ENCODE assay signal across 1 cellular context in the genomic region with DNA sequence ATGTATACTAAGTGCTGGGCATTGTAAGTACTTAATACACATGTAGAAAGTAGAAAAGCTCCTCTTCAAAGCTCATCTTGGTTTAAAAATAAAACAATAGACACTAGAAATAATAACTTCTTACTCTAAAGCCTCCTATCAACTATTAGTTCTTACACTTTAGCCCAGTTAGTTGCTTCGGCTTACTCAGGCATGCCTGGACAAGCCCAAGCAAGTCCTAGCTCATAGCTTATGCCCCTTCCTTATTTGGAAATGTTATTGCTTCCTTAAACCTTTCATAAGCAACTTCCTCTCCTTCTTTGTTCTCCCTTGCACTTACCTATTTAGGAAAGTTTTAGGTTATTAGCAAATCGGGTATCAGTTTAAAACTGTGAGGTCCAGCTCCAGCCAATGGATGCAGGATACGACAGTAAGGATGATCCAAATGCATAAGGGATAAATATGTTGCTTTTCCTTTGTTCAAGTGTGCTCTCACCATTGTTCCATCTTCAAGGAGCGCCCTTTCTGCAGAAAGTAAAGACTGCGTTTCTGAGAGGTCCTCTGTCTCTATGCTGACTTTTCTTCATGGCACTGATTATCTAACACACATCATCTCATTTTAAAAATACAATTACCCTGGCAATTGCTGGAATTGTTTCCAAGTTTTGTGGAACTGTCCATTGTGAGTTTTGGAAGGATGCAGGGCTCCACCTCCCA.
TF ChIP-seq lines count a peak whose summit lies in the region.

No MANE protein-coding gene starts in this region.

TF ChIP-seq in GM12878, 131 proteins besides CTCF, POLR2A, EP300 and RAD21:
- TF ChIP-seq, protein P1, sequence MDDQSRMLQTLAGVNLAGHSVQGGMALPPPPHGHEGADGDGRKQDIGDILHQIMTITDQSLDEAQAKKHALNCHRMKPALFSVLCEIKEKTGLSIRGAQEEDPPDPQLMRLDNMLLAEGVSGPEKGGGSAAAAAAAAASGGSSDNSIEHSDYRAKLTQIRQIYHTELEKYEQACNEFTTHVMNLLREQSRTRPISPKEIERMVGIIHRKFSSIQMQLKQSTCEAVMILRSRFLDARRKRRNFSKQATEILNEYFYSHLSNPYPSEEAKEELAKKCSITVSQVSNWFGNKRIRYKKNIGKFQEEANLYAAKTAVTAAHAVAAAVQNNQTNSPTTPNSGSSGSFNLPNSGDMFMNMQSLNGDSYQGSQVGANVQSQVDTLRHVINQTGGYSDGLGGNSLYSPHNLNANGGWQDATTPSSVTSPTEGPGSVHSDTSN (IDR thresholded peaks at IDR 0.05; ENCODE audit: insufficient replicate concordance, low read depth, low read length), result no peak
- TF ChIP-seq, protein P2, sequence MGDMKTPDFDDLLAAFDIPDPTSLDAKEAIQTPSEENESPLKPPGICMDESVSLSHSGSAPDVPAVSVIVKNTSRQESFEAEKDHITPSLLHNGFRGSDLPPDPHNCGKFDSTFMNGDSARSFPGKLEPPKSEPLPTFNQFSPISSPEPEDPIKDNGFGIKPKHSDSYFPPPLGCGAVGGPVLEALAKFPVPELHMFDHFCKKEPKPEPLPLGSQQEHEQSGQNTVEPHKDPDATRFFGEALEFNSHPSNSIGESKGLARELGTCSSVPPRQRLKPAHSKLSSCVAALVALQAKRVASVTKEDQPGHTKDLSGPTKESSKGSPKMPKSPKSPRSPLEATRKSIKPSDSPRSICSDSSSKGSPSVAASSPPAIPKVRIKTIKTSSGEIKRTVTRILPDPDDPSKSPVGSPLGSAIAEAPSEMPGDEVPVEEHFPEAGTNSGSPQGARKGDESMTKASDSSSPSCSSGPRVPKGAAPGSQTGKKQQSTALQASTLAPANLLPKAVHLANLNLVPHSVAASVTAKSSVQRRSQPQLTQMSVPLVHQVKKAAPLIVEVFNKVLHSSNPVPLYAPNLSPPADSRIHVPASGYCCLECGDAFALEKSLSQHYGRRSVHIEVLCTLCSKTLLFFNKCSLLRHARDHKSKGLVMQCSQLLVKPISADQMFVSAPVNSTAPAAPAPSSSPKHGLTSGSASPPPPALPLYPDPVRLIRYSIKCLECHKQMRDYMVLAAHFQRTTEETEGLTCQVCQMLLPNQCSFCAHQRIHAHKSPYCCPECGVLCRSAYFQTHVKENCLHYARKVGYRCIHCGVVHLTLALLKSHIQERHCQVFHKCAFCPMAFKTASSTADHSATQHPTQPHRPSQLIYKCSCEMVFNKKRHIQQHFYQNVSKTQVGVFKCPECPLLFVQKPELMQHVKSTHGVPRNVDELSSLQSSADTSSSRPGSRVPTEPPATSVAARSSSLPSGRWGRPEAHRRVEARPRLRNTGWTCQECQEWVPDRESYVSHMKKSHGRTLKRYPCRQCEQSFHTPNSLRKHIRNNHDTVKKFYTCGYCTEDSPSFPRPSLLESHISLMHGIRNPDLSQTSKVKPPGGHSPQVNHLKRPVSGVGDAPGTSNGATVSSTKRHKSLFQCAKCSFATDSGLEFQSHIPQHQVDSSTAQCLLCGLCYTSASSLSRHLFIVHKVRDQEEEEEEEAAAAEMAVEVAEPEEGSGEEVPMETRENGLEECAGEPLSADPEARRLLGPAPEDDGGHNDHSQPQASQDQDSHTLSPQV (IDR thresholded peaks at IDR 0.05), result no peak
- TF ChIP-seq CBX5 (IDR thresholded peaks at IDR 0.05; ENCODE audit: low read depth), result 0 out of 2 replicates have a peak, but pooled peaks have one; percentile 56
- no peak for TF ChIP-seq EGR1 (IDR thresholded peaks at IDR 0.05; ENCODE audit: borderline replicate concordance in 1 of 2, low read depth in 2 of 2, low read length in 2 of 2)
- TF ChIP-seq, protein P3, sequence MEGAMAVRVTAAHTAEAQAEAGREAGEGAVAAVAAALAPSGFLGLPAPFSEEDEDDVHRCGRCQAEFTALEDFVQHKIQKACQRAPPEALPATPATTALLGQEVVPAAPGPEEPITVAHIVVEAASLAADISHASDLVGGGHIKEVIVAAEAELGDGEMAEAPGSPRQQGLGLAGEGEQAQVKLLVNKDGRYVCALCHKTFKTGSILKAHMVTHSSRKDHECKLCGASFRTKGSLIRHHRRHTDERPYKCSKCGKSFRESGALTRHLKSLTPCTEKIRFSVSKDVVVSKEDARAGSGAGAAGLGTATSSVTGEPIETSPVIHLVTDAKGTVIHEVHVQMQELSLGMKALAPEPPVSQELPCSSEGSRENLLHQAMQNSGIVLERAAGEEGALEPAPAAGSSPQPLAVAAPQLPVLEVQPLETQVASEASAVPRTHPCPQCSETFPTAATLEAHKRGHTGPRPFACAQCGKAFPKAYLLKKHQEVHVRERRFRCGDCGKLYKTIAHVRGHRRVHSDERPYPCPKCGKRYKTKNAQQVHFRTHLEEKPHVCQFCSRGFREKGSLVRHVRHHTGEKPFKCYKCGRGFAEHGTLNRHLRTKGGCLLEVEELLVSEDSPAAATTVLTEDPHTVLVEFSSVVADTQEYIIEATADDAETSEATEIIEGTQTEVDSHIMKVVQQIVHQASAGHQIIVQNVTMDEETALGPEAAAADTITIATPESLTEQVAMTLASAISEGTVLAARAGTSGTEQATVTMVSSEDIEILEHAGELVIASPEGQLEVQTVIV (IDR thresholded peaks at IDR 0.05; ENCODE audit: borderline replicate concordance, partially characterized antibody), result no peak
- TF ChIP-seq YBX1 (IDR thresholded peaks at IDR 0.05), result no peak
- TF ChIP-seq, protein P4, sequence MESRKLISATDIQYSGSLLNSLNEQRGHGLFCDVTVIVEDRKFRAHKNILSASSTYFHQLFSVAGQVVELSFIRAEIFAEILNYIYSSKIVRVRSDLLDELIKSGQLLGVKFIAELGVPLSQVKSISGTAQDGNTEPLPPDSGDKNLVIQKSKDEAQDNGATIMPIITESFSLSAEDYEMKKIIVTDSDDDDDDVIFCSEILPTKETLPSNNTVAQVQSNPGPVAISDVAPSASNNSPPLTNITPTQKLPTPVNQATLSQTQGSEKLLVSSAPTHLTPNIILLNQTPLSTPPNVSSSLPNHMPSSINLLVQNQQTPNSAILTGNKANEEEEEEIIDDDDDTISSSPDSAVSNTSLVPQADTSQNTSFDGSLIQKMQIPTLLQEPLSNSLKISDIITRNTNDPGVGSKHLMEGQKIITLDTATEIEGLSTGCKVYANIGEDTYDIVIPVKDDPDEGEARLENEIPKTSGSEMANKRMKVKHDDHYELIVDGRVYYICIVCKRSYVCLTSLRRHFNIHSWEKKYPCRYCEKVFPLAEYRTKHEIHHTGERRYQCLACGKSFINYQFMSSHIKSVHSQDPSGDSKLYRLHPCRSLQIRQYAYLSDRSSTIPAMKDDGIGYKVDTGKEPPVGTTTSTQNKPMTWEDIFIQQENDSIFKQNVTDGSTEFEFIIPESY (IDR thresholded peaks at IDR 0.05), result peak; percentile 87; the same call in 1 of the 2 replicates
- no peak for TF ChIP-seq TAF1 (IDR thresholded peaks at IDR 0.05; ENCODE audit: borderline replicate concordance, low read depth, low read length)
- TF ChIP-seq, protein P5, sequence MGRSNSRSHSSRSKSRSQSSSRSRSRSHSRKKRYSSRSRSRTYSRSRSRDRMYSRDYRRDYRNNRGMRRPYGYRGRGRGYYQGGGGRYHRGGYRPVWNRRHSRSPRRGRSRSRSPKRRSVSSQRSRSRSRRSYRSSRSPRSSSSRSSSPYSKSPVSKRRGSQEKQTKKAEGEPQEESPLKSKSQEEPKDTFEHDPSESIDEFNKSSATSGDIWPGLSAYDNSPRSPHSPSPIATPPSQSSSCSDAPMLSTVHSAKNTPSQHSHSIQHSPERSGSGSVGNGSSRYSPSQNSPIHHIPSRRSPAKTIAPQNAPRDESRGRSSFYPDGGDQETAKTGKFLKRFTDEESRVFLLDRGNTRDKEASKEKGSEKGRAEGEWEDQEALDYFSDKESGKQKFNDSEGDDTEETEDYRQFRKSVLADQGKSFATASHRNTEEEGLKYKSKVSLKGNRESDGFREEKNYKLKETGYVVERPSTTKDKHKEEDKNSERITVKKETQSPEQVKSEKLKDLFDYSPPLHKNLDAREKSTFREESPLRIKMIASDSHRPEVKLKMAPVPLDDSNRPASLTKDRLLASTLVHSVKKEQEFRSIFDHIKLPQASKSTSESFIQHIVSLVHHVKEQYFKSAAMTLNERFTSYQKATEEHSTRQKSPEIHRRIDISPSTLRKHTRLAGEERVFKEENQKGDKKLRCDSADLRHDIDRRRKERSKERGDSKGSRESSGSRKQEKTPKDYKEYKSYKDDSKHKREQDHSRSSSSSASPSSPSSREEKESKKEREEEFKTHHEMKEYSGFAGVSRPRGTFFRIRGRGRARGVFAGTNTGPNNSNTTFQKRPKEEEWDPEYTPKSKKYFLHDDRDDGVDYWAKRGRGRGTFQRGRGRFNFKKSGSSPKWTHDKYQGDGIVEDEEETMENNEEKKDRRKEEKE (IDR thresholded peaks at IDR 0.05), result no peak
- no peak for TF ChIP-seq POLR2AphosphoS2 (IDR thresholded peaks at IDR 0.05; ENCODE audit: low read depth, low read length)
- no peak for TF ChIP-seq RELA (IDR thresholded peaks at IDR 0.05; ENCODE audit: borderline replicate concordance, partially characterized antibody)
- TF ChIP-seq NBN (IDR thresholded peaks at IDR 0.05), result no peak
- TF ChIP-seq POU2F2 (IDR thresholded peaks at IDR 0.05; ENCODE audit: borderline replicate concordance, low read depth, low read length), result no peak
- TF ChIP-seq SIN3A (IDR thresholded peaks at IDR 0.05; ENCODE audit: low read depth, low read length), result no peak
